In the genomic region with DNA sequence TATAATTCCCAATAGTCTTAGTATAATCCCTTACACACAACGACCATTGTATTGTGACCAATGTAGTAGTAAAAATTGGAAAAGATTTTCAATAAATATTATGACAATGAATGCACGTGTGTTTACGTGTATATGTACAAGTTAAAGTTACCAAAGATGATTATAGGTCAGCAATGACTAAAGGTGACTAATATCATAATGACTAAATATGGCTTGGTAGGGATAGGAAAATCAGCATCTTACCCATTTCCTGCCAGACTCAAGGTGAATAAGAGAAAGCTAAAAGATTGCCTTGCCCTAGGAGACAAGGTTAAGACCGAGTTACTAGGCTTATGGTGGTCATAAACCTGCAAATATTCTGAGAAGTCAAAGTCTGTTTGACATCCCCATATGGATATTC, we compare ENCODE assay signal across 1 cellular context.
A peak's percentile ranks its signal among the peaks of the same experiment; 100 is the strongest.
TF ChIP-seq lines count a peak whose summit lies in the region.

No MANE protein-coding gene starts in this region.

TF ChIP-seq in endothelial cell of umbilical vein, 7 proteins besides CTCF, POLR2A, EP300 and RAD21 (continued from another document):
- TF ChIP-seq FOS (IDR thresholded peaks at IDR 0.05; ENCODE audit: borderline replicate concordance, insufficient read depth, low read length) (peak; percentile 73), POLR2AphosphoS5 (IDR thresholded peaks at IDR 0.05; ENCODE audit: insufficient read depth, low read depth, low read length) (no peak), GATA2 (IDR thresholded peaks at IDR 0.05; ENCODE audit: insufficient read depth, insufficient read length, low read depth, low read length) (no peak), JUN (IDR thresholded peaks at IDR 0.05; ENCODE audit: borderline replicate concordance, insufficient read depth, insufficient read length, low read depth) (peak; percentile 48), EZH2 (IDR thresholded peaks at IDR 0.05; ENCODE audit: borderline replicate concordance, low read depth, low read length, severe bottlenecking) (no peak), MYC (IDR thresholded peaks at IDR 0.05; ENCODE audit: low read depth, low read length) (no peak)
